1 cellular context compared by ENCODE assay signal in the genomic region with DNA sequence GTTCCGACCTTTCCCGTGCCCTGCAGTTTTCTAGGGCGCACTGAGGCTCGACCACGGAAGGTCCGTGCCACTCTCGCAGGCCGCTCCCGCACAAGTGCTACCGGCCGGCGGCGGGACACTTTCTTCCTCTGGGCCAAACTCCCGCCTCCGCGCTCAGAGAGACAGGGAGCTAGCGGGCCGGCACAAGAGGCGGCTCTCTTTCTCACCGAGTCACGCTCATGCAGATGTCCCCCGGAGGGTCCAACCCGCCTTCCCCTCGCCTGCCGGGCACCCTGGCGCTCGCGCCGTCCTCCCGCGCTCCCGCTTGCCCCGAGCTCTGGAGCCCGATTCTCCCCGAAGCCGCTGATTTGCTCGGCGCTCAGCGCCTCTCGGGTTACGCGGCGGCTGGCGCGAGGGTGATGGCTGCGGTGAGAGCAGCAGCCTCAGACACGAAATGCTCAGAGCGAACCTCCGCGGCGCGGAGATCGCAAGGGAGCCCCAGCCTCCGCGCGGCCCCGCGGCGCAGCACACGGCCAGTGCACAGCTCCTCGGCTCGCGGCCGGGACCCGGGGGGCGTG.
TF ChIP-seq lines count a peak whose summit lies in the region.

No MANE protein-coding gene starts in this region.

TF ChIP-seq in IMR-90, 13 proteins besides CTCF, POLR2A, EP300 and RAD21 (continued from another document):
- no peak for TF ChIP-seq FOS (IDR thresholded peaks at IDR 0.05; ENCODE audit: low read depth, low read length)
- TF ChIP-seq SMC3 (IDR thresholded peaks at IDR 0.05; ENCODE audit: low read depth, low read length): no peak
- TF ChIP-seq NFE2L2 (IDR thresholded peaks at IDR 0.05; ENCODE audit: low read depth, low read length): no peak
- TF ChIP-seq CHD1 (IDR thresholded peaks at IDR 0.05; ENCODE audit: low read depth, low read length): no peak
- TF ChIP-seq MAFK (IDR thresholded peaks at IDR 0.05; ENCODE audit: low read depth, low read length): no peak
- no peak for TF ChIP-seq MAZ (IDR thresholded peaks at IDR 0.05; ENCODE audit: borderline replicate concordance, low read depth, low read length)
- TF ChIP-seq MXI1 (IDR thresholded peaks at IDR 0.05; ENCODE audit: borderline replicate concordance, low read depth, low read length): no peak
- TF ChIP-seq, protein P1, sequence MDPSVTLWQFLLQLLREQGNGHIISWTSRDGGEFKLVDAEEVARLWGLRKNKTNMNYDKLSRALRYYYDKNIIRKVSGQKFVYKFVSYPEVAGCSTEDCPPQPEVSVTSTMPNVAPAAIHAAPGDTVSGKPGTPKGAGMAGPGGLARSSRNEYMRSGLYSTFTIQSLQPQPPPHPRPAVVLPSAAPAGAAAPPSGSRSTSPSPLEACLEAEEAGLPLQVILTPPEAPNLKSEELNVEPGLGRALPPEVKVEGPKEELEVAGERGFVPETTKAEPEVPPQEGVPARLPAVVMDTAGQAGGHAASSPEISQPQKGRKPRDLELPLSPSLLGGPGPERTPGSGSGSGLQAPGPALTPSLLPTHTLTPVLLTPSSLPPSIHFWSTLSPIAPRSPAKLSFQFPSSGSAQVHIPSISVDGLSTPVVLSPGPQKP (IDR thresholded peaks at IDR 0.05; ENCODE audit: borderline replicate concordance, low read depth, low read length): no peak
- TF ChIP-seq RCOR1 (IDR thresholded peaks at IDR 0.05; ENCODE audit: insufficient replicate concordance, low read length): no peak
- TF ChIP-seq RFX5 (IDR thresholded peaks at IDR 0.05; ENCODE audit: low read depth, low read length): no peak
- no peak for TF ChIP-seq CEBPB (IDR thresholded peaks at IDR 0.05; ENCODE audit: low read depth, low read length)
